ENCODE assay signal across 9 cellular contexts in the genomic region with DNA sequence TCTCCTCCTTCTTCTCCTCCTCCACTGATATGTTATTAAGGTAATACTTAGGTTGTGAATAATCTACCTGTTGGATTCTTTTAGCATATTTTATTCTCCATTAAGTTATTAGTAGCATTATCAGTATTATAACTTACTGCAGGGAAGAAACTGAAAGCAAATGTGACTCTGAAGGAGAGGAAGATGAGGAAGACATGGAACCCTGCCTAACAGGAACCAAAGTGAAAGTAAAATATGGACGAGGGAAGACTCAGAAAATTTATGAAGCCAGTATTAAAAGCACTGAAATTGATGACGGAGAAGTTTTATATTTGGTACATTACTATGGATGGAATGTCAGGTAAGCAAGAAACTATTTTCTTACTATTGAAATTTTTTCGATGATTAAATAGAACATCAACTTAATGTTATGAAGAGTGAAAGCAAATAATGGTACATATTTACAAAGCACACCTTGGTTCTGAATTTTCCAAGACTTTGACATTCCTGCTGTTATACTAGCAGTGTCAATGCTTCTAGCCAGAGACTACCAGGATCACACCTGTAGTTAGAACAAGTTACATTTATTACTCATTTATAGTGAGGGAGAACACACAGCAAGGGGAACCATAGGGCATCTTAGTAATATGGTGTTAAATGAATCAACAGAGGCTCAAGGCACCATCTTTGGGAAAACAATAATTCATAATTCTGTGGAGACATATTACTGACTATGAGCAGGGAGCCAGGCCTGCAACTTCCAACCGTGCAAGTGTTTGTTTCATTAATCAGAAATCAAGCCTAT. TPM values are rescaled to one million over a fixed set of nuclear protein-coding genes. Genes with fewer than 3 reads are reported as not detected.
DNase-seq lines count a peak whose midpoint lies in the region; ATAC-seq and TF ChIP-seq lines count a peak whose summit lies in the region.
"Had no signal": no experiment of that assay in that cellular context is flagged by ENCODE, and none has a peak within 500 bp of the region (broad histone marks: within the 10 kb centered on the region; RNA-seq: fewer than 3 reads in every experiment).

No MANE protein-coding gene starts in this region.

- intact Hi-C loops in lower lobe of right lung (cut with DNase I) = no loop called here
- intact Hi-C loops in left colon (cut with DNase I, micrococcal nuclease) = no loop called here

- peak overlapping the region; percentile 48 for H3K27ac ChIP-seq in lower lobe of right lung
- H3K27ac ChIP-seq: PC-9 had no signal

- H3K36me3 ChIP-seq in lower lobe of right lung = peaks cover 67% of the 10 kb centered on the region

- H3K4me1 ChIP-seq in lower lobe of right lung = peaks cover 18% of the 10 kb centered on the region

- ATAC-seq in stimulated activated naive CD8-positive, alpha-beta T cell treated with anti-CD3 and anti-CD28 coated beads, Interleukin-15, Interleukin-2, amounts not matched to agents 100 U/mL and 50 U/mL, for 24 hours = no peak
- ATAC-seq in activated naive CD8-positive, alpha-beta T cell treated with anti-CD3 and anti-CD28 coated beads, Interleukin-2, amount 50 U/mL, for 24 hours = peak; percentile 57
- peak in 1 of 2 donors; percentile 70 for ATAC-seq in lower lobe of right lung
- ATAC-seq in GM19395 (IDR thresholded peaks at IDR 0.05; ENCODE audit: unreplicated experiment) = no peak
- no peak for ATAC-seq in left colon
- no peak for ATAC-seq in GM21737 (IDR thresholded peaks at IDR 0.05; ENCODE audit: unreplicated experiment)

- no peaks in the 10 kb centered on the region for H3K27me3 ChIP-seq in lower lobe of right lung (ENCODE audit: low read depth)

- no peaks in the 10 kb centered on the region for H3K9me3 ChIP-seq in lower lobe of right lung

- H3K36me3 Mint-ChIP-seq in stimulated activated naive CD8-positive, alpha-beta T cell treated with anti-CD3 and anti-CD28 coated beads, Interleukin-15, Interleukin-2, amounts not matched to agents 100 ng/mL and 50 ng/mL, for 24 hours (ENCODE audit: low read depth) = peaks cover 44% of the 10 kb centered on the region
- peaks cover 32% of the 10 kb centered on the region for H3K36me3 Mint-ChIP-seq in activated naive CD8-positive, alpha-beta T cell treated with anti-CD3 and anti-CD28 coated beads, Interleukin-2, amount 50 U/mL, for 24 hours (ENCODE audit: low read depth)

- H3K4me3 Mint-ChIP-seq in stimulated activated naive CD8-positive, alpha-beta T cell treated with anti-CD3 and anti-CD28 coated beads, Interleukin-15, Interleukin-2, amounts not matched to agents 100 ng/mL and 50 ng/mL, for 24 hours = peak overlapping the region; percentile 79
- peak overlapping the region; percentile 69 for H3K4me3 Mint-ChIP-seq in activated naive CD8-positive, alpha-beta T cell treated with anti-CD3 and anti-CD28 coated beads, Interleukin-2, amount 50 U/mL, for 24 hours

- peak overlapping the region; percentile 80 for H3K27ac Mint-ChIP-seq in stimulated activated naive CD8-positive, alpha-beta T cell treated with anti-CD3 and anti-CD28 coated beads, Interleukin-15, Interleukin-2, amounts not matched to agents 100 ng/mL and 50 ng/mL, for 24 hours
- H3K27ac Mint-ChIP-seq in activated naive CD8-positive, alpha-beta T cell treated with anti-CD3 and anti-CD28 coated beads, Interleukin-2, amount 50 U/mL, for 24 hours = peak overlapping the region; percentile 63

- no peak for TF ChIP-seq CTCF in lower lobe of right lung (IDR thresholded peaks at IDR 0.05)

- H3K27me3 Mint-ChIP-seq in stimulated activated naive CD8-positive, alpha-beta T cell treated with anti-CD3 and anti-CD28 coated beads, Interleukin-15, Interleukin-2, amounts not matched to agents 100 ng/mL and 50 ng/mL, for 24 hours = no peaks in the 10 kb centered on the region
- no peaks in the 10 kb centered on the region for H3K27me3 Mint-ChIP-seq in activated naive CD8-positive, alpha-beta T cell treated with anti-CD3 and anti-CD28 coated beads, Interleukin-2, amount 50 U/mL, for 24 hours

- no peak for DNase-seq in stimulated activated naive CD8-positive, alpha-beta T cell treated with anti-CD3 and anti-CD28 coated beads, Interleukin-15, Interleukin-2, amounts not matched to agents 100 U/mL and 50 U/mL, for 24 hours
- no peak for DNase-seq in activated naive CD8-positive, alpha-beta T cell treated with anti-CD3 and anti-CD28 coated beads, Interleukin-2, amount 50 U/mL, for 24 hours
- DNase-seq in lower lobe of right lung = no peak
- no peak for DNase-seq in HCEC 1CT
- no peak for DNase-seq in left colon
- DNase-seq: PC-9 had no signal

- peaks cover 18% of the 10 kb centered on the region for H3K4me1 Mint-ChIP-seq in stimulated activated naive CD8-positive, alpha-beta T cell treated with anti-CD3 and anti-CD28 coated beads, Interleukin-15, Interleukin-2, amounts not matched to agents 100 ng/mL and 50 ng/mL, for 24 hours (ENCODE audit: low read depth)
- peaks cover 15% of the 10 kb centered on the region for H3K4me1 Mint-ChIP-seq in activated naive CD8-positive, alpha-beta T cell treated with anti-CD3 and anti-CD28 coated beads, Interleukin-2, amount 50 U/mL, for 24 hours

- no peaks in the 10 kb centered on the region for H3K9me3 Mint-ChIP-seq in stimulated activated naive CD8-positive, alpha-beta T cell treated with anti-CD3 and anti-CD28 coated beads, Interleukin-15, Interleukin-2, amounts not matched to agents 100 ng/mL and 50 ng/mL, for 24 hours
- H3K9me3 Mint-ChIP-seq in activated naive CD8-positive, alpha-beta T cell treated with anti-CD3 and anti-CD28 coated beads, Interleukin-2, amount 50 U/mL, for 24 hours = no peaks in the 10 kb centered on the region

- peak overlapping the region; percentile 30 for H3K4me3 ChIP-seq in lower lobe of right lung
- H3K4me3 ChIP-seq: PC-9 had no signal

RNA-seq across cellular contexts. Expression of gene TOMM20L, which starts 42.0 kb away (rescaled TPM):
- total RNA-seq in lower lobe of right lung = not detected
- total RNA-seq in left colon = under 1 TPM; 0.73 to 0.79 TPM
- total RNA-seq: PC-9 had no signal

RNA-seq across cellular contexts. Expression of gene ARID4A, which starts 55.4 kb away (rescaled TPM):
- 37.9 TPM for total RNA-seq in lower lobe of right lung
- 10 to 100 TPM; 23.4 to 34.0 TPM for total RNA-seq in left colon
